In genomic region chr9:133210202-133210532, GRCh38 we compare ENCODE assay signal across 18 cellular contexts. TPM values are rescaled to one million over a fixed set of nuclear protein-coding genes. Genes with fewer than 3 reads are reported as not detected.
DNase-seq lines count a peak whose midpoint lies in the region; ATAC-seq and TF ChIP-seq lines count a peak whose summit lies in the region.
"Had no signal": no experiment of that assay in that cellular context is flagged by ENCODE, and none has a peak within 500 bp of the region (broad histone marks: within the 10 kb centered on the region; RNA-seq: fewer than 3 reads in every experiment).

No MANE protein-coding gene starts in this region.

- no peak overlapping the region for H4K91ac ChIP-seq in trophoblast cell (ENCODE audit: low read depth, low read length)

- no peak overlapping the region for H3K14ac ChIP-seq in trophoblast cell (ENCODE audit: low read length)

- H3K27ac ChIP-seq in HCT116 (ENCODE audit: low read depth, low read length): no peak overlapping the region
- H3K27ac ChIP-seq in body of pancreas: no peak overlapping the region
- no peak overlapping the region for H3K27ac ChIP-seq in trophoblast cell (ENCODE audit: low read depth, low read length)
- H3K27ac ChIP-seq: BLaER1, GM23248 had no signal

- BruUV-seq in HCT116 (replicated peaks; lab: Mats Ljungman, UMichigan): no TSS peak

- TF ChIP-seq RAD21 in HCT116 (IDR thresholded peaks at IDR 0.05; ENCODE audit: low read depth): no peak

- H3K27me3 ChIP-seq in HCT116 (ENCODE audit: insufficient read depth, low read length) (peaks cover 12% of the 10 kb centered on the region; the same call in 1 of the 2 replicates), body of pancreas (no peaks in the 10 kb centered on the region), trophoblast cell (ENCODE audit: insufficient read depth, low read length) (no peaks in the 10 kb centered on the region)
- H3K27me3 ChIP-seq: BLaER1, MG63 had no signal

- no peaks in the 10 kb centered on the region for H3K36me3 ChIP-seq in HCT116 (ENCODE audit: control insufficient read depth in 1 of 2, insufficient read depth in 2 of 2, low read length in 2 of 2)
- no peaks in the 10 kb centered on the region for H3K36me3 ChIP-seq in body of pancreas (replicated peaks in 1 of 2; ENCODE audit: insufficient read depth in 1 of 2, low read depth in 2 of 2)
- no peaks in the 10 kb centered on the region for H3K36me3 ChIP-seq in trophoblast cell (ENCODE audit: control insufficient read depth in 1 of 2, insufficient read depth in 2 of 2, low read length in 2 of 2)
- H3K36me3 ChIP-seq: BLaER1, MG63 had no signal

- H2BK120ac ChIP-seq in trophoblast cell (ENCODE audit: insufficient read depth, low read length, poor library complexity): no peak overlapping the region

- TF ChIP-seq CTCF in HCT116 (IDR thresholded peaks at IDR 0.05 in 2 of 3, conservative IDR thresholded peaks at IDR 0.05 in 1 of 3; ENCODE audit: borderline replicate concordance in 1 of 3, insufficient read depth in 1 of 3, low read depth in 2 of 3, low read length in 2 of 3): no peak
- TF ChIP-seq CTCF in body of pancreas (IDR thresholded peaks at IDR 0.05): no peak

- no peaks in the 10 kb centered on the region for H4K20me1 ChIP-seq in HCT116 (ENCODE audit: insufficient read depth)
- H4K20me1 ChIP-seq: BLaER1 had no signal

- no peak overlapping the region for H3K23ac ChIP-seq in trophoblast cell (ENCODE audit: low read length)

- RAD21 ChIA-PET in HCT116 (lab: Charles Lee; ENCODE audit: low non-redundant PET in 1 of 2, low total read pairs in 2 of 2, uncharacterized antibody in 2 of 2, unreplicated experiment in 2 of 2): no interaction called here

- H4K8ac ChIP-seq in trophoblast cell (ENCODE audit: low read depth, low read length): no peak overlapping the region

- TF ChIP-seq POLR2A in HCT116 (IDR thresholded peaks at IDR 0.05; ENCODE audit: borderline replicate concordance, extremely low read depth, insufficient read depth, insufficient read length) (no peak), body of pancreas (IDR thresholded peaks at IDR 0.05) (no peak)

- H3K18ac ChIP-seq in trophoblast cell (ENCODE audit: low read length): no peak overlapping the region

- H3K79me1 ChIP-seq in trophoblast cell (ENCODE audit: low read length): no peaks in the 10 kb centered on the region

- H3K4me1 ChIP-seq in HCT116 (ENCODE audit: control insufficient read depth in 1 of 2, insufficient read depth in 2 of 2, low read length in 2 of 2): peaks cover 0 to 24% of the 10 kb centered on the region in 2 experiments; a peak in 2 of 4 replicates
- H3K4me1 ChIP-seq in body of pancreas: no peaks in the 10 kb centered on the region
- peaks cover 6 to 12% of the 10 kb centered on the region in 2 experiments for H3K4me1 ChIP-seq in trophoblast cell (ENCODE audit: control insufficient read depth in 1 of 2, insufficient read depth in 2 of 2, low read length in 2 of 2)
- H3K4me1 ChIP-seq: BLaER1 had no signal

- no peak overlapping the region for H3K4ac ChIP-seq in trophoblast cell (ENCODE audit: low read depth, low read length)

- H2AK5ac ChIP-seq in trophoblast cell (ENCODE audit: low read length): no peak overlapping the region

- POLR2A ChIA-PET in HCT116 (lab: Charles Lee): no interaction called here

- no peak overlapping the region for H2BK5ac ChIP-seq in trophoblast cell (ENCODE audit: low read depth, low read length, poor library complexity)

- peak; percentile 13 for DNase-seq in activated CD8-positive, alpha-beta memory T cell treated with anti-CD3 and anti-CD28 coated beads, Interleukin-2, amount 50 U/mL, for 48 hours
- no peak for DNase-seq in activated CD8-positive, alpha-beta memory T cell treated with anti-CD3 and anti-CD28 coated beads, Interleukin-2, amount 50 U/mL, for 4 hours
- DNase-seq in HCT116 (ENCODE audit: low read depth, low spot score) (peak; percentile 8), body of pancreas (peak; percentile 12 to 39 (median 24)), ureter (ENCODE audit: low spot score) (peak; percentile 24), trophoblast cell (no peak), HuH-7.5 (ENCODE audit: low spot score) (no peak)
- DNase-seq: GDM1, GM23248, MG63, NCI-H1092, NCI-H187, NCI-H446 treated with DMSO at 0.1 percent for 48 hours had no signal

- H3K9me2 ChIP-seq in HCT116 (ENCODE audit: insufficient read depth): no peaks in the 10 kb centered on the region

- WGBS in body of pancreas, 2 donors: 16 to 24% methylated on average over 5 to 7 of the region's 7 CpGs
- WGBS in trophoblast cell (ENCODE audit: extremely low coverage, insufficient coverage, insufficient read length): no CpG with 5 or more reads among the region's 7 CpGs

- CTCF ChIA-PET in HCT116 (lab: Charles Lee): no interaction called here

- no peak overlapping the region for H2BK12ac ChIP-seq in trophoblast cell (ENCODE audit: low read length)

- intact Hi-C loops in HCT116 (cut with micrococcal nuclease) (no loop called here), body of pancreas (cut with DNase I) (no loop called here)

- H2AFZ ChIP-seq in HCT116 (ENCODE audit: low read depth, low read length, poor library complexity, severe bottlenecking) (no peak overlapping the region), trophoblast cell (ENCODE audit: insufficient read depth, low read length, poor library complexity) (no peak overlapping the region)
- H2AFZ ChIP-seq: GM23248 had no signal

- H3K4me2 ChIP-seq in HCT116 (ENCODE audit: low read length): peak overlapping the region; percentile 27; the same call in 1 of the 2 replicates
- no peak overlapping the region for H3K4me2 ChIP-seq in trophoblast cell (ENCODE audit: low read length)
- H3K4me2 ChIP-seq: BLaER1 had no signal

- H3K9ac ChIP-seq in HCT116 (ENCODE audit: low read length) (no peak overlapping the region), trophoblast cell (ENCODE audit: low read length) (no peak overlapping the region)
- H3K9ac ChIP-seq: BLaER1, GM23248 had no signal

- H3K79me2 ChIP-seq in HCT116 (ENCODE audit: insufficient read depth, low read length): no peaks in the 10 kb centered on the region
- no peaks in the 10 kb centered on the region for H3K79me2 ChIP-seq in trophoblast cell (ENCODE audit: control insufficient read depth, insufficient read depth, low read length, poor library complexity)

- no peaks in the 10 kb centered on the region; a peak in 1 of 4 replicates for H3K9me3 ChIP-seq in HCT116 (ENCODE audit: control insufficient read depth in 1 of 2, insufficient read depth in 1 of 2, low read depth in 1 of 2, low read length in 2 of 2)
- no peaks in the 10 kb centered on the region for H3K9me3 ChIP-seq in body of pancreas
- peaks cover 3% of the 10 kb centered on the region for H3K9me3 ChIP-seq in trophoblast cell (ENCODE audit: insufficient read depth, low read depth, low read length)

- H4K12ac ChIP-seq in trophoblast cell (ENCODE audit: low read depth, low read length): no peak overlapping the region

- ATAC-seq in HCT116 (peak; percentile 67), body of pancreas (peak; percentile 77), GM21576 (IDR thresholded peaks at IDR 0.05; ENCODE audit: unreplicated experiment) (no peak)
- ATAC-seq: CD8-positive, alpha-beta T cell; GM12878; Right ventricle myocardium inferior had no signal

- no peak overlapping the region for H3K4me3 ChIP-seq in HCT116 (replicated peaks in 1 of 2; ENCODE audit: low read depth in 1 of 2, low read length in 2 of 2)
- H3K4me3 ChIP-seq in body of pancreas: no peak overlapping the region
- H3K4me3 ChIP-seq in trophoblast cell (ENCODE audit: low read depth, low read length): no peak overlapping the region
- H3K4me3 ChIP-seq: BLaER1, GM12878, GM23248, MG63 had no signal

TF ChIP-seq in HCT116, 20 proteins besides CTCF, POLR2A, EP300 and RAD21:
- TF ChIP-seq ELF1 (IDR thresholded peaks at IDR 0.05; ENCODE audit: borderline replicate concordance, low read depth): no peak
- TF ChIP-seq FOSL1 (IDR thresholded peaks at IDR 0.05; ENCODE audit: low read depth): 0 out of 2 replicates have a peak, but pooled peaks have one; percentile 16
TF ChIP-seq in HCT116: peak in this region for 1.

RNA-seq across cellular contexts. Expression of gene OBP2B, which starts 1.1 kb away (rescaled TPM):
- total RNA-seq in HCT116 (2021; ENCODE audit: unreplicated experiment): not detected
- not detected in 2 replicates for polyA plus RNA-seq in HCT116 (2012)
- total RNA-seq in body of pancreas: not detected
- total RNA-seq in ureter: not detected
- 0.12 and 0.14 TPM in 2 replicates for polyA plus RNA-seq in trophoblast cell (2013)
- total RNA-seq: CD8-positive, alpha-beta T cell; GM12878; GM23248; Right ventricle myocardium inferior had no signal
- polyA plus RNA-seq: GM12878, GM23248 had no signal

RNA-seq across cellular contexts. Expression of gene GBGT1, which starts 46.5 kb away (rescaled TPM):
- total RNA-seq in HCT116 (2021; ENCODE audit: unreplicated experiment): 0.34 TPM
- not detected in 2 replicates for polyA plus RNA-seq in HCT116 (2012)
- total RNA-seq in body of pancreas: 1 to 10 TPM; 5.4 to 9.2 TPM
- 17.2 TPM for total RNA-seq in ureter
- 10.3 and 11.1 TPM in 2 replicates for polyA plus RNA-seq in trophoblast cell (2013)

Comparison
In these comparisons a context has a peak if more than half of its experiments do, and no peak if none do; other contexts are left out.
1. DNase-seq: peak in activated CD8-positive, alpha-beta memory T cell treated with anti-CD3 and anti-CD28 coated beads, Interleukin-2, amount 50 U/mL, for 48 hours (single experiment), HCT116 (single experiment), body of pancreas (4 of 4) and ureter (single experiment); none in activated CD8-positive, alpha-beta memory T cell treated with anti-CD3 and anti-CD28 coated beads, Interleukin-2, amount 50 U/mL, for 4 hours (single experiment), trophoblast cell (0 of 2) and HuH-7.5 (single experiment).